1 cellular context compared by ENCODE assay signal in the genomic region with DNA sequence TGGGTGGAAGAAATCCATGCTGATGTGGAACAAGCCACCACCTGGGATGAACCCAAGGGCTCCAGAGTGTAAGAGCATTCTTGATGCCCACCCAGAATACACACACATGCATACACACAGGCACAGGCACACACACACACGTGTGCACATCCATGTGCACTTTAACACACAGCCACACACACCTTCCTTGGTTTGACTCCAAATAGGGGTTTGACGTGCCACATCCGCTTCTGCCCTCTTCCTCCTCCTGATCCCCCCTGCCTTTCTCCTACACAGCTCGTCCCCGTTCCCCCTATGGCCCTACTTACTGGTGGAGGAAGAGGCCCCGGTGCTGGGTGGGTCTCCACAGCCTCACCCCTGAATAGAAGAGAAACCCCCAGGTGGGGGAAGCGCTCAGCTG.
TF ChIP-seq lines count a peak whose summit lies in the region.

No MANE protein-coding gene starts in this region.

TF ChIP-seq in GM12878, 131 proteins besides CTCF, POLR2A, EP300 and RAD21:
- TF ChIP-seq RFX5 (IDR thresholded peaks at IDR 0.05; ENCODE audit: low read depth, low read length) (no peak), TBL1XR1 (IDR thresholded peaks at IDR 0.05; ENCODE audit: low read depth, low read length) (no peak), WRNIP1 (IDR thresholded peaks at IDR 0.05; ENCODE audit: borderline replicate concordance, low read depth, low read length) (no peak), KDM1A (IDR thresholded peaks at IDR 0.05; ENCODE audit: borderline replicate concordance) (no peak), SIN3A (IDR thresholded peaks at IDR 0.05; ENCODE audit: low read depth, low read length) (no peak), CREB1 (IDR thresholded peaks at IDR 0.05; ENCODE audit: low read depth) (no peak), FOS (IDR thresholded peaks at IDR 0.05; ENCODE audit: borderline replicate concordance, extremely low read depth, insufficient read length) (no peak), ZBED1 (IDR thresholded peaks at IDR 0.05; ENCODE audit: borderline replicate concordance) (no peak), ZNF622 (IDR thresholded peaks at IDR 0.05) (no peak), ZZZ3 (IDR thresholded peaks at IDR 0.05; ENCODE audit: control insufficient read depth, insufficient read length, low read depth) (no peak), MXI1 (IDR thresholded peaks at IDR 0.05; ENCODE audit: low read depth, low read length) (no peak)
- TF ChIP-seq, protein P1, sequence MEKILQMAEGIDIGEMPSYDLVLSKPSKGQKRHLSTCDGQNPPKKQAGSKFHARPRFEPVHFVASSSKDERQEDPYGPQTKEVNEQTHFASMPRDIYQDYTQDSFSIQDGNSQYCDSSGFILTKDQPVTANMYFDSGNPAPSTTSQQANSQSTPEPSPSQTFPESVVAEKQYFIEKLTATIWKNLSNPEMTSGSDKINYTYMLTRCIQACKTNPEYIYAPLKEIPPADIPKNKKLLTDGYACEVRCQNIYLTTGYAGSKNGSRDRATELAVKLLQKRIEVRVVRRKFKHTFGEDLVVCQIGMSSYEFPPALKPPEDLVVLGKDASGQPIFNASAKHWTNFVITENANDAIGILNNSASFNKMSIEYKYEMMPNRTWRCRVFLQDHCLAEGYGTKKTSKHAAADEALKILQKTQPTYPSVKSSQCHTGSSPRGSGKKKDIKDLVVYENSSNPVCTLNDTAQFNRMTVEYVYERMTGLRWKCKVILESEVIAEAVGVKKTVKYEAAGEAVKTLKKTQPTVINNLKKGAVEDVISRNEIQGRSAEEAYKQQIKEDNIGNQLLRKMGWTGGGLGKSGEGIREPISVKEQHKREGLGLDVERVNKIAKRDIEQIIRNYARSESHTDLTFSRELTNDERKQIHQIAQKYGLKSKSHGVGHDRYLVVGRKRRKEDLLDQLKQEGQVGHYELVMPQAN (conservative IDR thresholded peaks at IDR 0.05) = no peak
- TF ChIP-seq, protein P2, sequence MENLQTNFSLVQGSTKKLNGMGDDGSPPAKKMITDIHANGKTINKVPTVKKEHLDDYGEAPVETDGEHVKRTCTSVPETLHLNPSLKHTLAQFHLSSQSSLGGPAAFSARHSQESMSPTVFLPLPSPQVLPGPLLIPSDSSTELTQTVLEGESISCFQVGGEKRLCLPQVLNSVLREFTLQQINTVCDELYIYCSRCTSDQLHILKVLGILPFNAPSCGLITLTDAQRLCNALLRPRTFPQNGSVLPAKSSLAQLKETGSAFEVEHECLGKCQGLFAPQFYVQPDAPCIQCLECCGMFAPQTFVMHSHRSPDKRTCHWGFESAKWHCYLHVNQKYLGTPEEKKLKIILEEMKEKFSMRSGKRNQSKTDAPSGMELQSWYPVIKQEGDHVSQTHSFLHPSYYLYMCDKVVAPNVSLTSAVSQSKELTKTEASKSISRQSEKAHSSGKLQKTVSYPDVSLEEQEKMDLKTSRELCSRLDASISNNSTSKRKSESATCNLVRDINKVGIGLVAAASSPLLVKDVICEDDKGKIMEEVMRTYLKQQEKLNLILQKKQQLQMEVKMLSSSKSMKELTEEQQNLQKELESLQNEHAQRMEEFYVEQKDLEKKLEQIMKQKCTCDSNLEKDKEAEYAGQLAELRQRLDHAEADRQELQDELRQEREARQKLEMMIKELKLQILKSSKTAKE (IDR thresholded peaks at IDR 0.05; ENCODE audit: low read depth, poor library complexity, severe bottlenecking) = no peak
- TF ChIP-seq, protein P3, sequence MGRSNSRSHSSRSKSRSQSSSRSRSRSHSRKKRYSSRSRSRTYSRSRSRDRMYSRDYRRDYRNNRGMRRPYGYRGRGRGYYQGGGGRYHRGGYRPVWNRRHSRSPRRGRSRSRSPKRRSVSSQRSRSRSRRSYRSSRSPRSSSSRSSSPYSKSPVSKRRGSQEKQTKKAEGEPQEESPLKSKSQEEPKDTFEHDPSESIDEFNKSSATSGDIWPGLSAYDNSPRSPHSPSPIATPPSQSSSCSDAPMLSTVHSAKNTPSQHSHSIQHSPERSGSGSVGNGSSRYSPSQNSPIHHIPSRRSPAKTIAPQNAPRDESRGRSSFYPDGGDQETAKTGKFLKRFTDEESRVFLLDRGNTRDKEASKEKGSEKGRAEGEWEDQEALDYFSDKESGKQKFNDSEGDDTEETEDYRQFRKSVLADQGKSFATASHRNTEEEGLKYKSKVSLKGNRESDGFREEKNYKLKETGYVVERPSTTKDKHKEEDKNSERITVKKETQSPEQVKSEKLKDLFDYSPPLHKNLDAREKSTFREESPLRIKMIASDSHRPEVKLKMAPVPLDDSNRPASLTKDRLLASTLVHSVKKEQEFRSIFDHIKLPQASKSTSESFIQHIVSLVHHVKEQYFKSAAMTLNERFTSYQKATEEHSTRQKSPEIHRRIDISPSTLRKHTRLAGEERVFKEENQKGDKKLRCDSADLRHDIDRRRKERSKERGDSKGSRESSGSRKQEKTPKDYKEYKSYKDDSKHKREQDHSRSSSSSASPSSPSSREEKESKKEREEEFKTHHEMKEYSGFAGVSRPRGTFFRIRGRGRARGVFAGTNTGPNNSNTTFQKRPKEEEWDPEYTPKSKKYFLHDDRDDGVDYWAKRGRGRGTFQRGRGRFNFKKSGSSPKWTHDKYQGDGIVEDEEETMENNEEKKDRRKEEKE (IDR thresholded peaks at IDR 0.05) = no peak
